Comparison of ENCODE assay signal across 1 cellular context in the genomic region with DNA sequence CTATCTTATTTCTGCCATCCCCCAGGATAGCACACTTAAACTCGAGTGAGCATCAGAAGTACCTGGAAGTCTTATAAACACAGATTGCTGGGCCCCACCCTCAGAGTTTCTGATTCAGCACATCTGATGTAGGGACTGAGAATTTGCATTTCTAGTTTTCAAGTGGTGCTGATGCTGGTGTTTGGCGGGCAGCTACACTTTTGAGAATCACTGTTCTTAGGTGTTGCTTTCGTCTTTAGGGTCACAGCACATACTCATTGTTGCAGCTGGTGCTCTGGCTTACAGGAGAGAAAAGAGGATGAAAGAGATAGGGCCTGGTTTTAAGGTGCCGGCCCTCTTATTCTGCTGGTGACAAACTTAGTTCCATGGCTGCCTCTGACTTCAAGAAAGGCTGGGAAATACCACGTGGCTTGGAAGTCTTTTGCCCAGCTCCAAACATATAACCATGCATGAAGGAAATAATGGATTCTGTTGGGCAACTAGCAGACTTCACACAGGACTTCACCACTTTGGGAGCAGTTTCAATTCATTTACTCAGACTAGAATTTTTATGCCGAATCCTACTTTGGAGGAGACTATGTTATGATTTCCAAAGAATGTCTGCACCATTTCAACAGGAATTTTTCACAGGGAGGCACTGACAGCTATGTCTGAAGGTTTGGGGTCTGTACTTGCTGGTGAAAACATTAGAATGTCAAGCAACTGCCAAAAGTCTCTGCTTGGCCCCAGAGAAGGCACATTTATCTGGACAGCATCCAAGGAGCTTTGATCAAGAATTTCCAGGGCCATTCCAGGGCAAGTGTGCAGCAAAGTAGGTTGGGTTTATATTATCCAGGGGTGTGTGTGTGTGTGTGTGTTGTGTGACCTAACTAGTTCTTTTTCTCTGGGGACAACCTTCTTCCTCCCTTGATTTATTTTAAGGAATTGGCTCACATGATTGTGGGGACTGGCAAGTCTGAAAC.
TF ChIP-seq lines count a peak whose summit lies in the region.

No MANE protein-coding gene starts in this region.

TF ChIP-seq in SK-N-SH, 30 proteins besides CTCF, POLR2A, EP300 and RAD21 (continued from another document):
- TF ChIP-seq YY1 (IDR thresholded peaks at IDR 0.05; ENCODE audit: low read depth): no peak
- TF ChIP-seq NFIC (IDR thresholded peaks at IDR 0.05; ENCODE audit: borderline replicate concordance): peak; percentile 52
- no peak for TF ChIP-seq MEF2A (IDR thresholded peaks at IDR 0.05; ENCODE audit: borderline replicate concordance, low read depth)
TF ChIP-seq in SK-N-SH: peak in this region for 2.
